In the genomic region with DNA sequence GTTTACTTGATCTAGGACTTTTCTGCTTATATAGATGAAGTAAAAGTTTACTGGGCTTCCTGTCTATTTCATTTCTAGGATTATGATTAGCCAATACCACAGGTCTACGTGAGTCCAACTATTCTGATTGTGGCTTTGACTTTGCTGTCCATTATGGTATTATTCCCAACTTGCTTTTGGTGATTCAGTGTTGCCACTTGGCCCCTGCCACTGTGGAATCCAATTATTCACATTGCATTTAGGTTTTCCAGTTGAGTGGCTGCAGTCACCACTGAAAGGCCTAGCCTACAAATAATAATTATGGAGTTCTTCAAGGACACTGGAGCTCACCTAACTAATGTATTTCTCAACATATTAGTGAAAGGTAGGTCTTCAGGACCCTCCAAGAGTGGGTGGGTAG, we compare ENCODE assay signal across 31 cellular contexts.
"Had no signal": no experiment of that assay in that cellular context is flagged by ENCODE, and none has a peak within 500 bp of the region (broad histone marks: within the 10 kb centered on the region; RNA-seq: fewer than 3 reads in every experiment).

No MANE protein-coding gene starts in this region.

- H3K36me3 ChIP-seq: cardiac muscle cell, MG63, Peyer's patch had no signal

- H3K4me1 ChIP-seq: Peyer's patch had no signal

- H3K27ac ChIP-seq: cardiac muscle cell, Peyer's patch had no signal

- FAIRE-seq: K562 had no signal

- H3K27me3 ChIP-seq: cardiac muscle cell, MG63, Peyer's patch had no signal

- H3K27me3 Mint-ChIP-seq: activated CD4-positive, alpha-beta T cell treated with anti-CD3 and anti-CD28 coated beads, Interleukin-2, amount 10 ng/mL, durations not matched to agents 24 days and 14 days; activated CD8-positive, alpha-beta T cell treated with anti-CD3 and anti-CD28 coated beads for 36 hours; activated T-helper 17 cell treated with anti-CD3 and anti-CD28 coated beads, Interleukin-2, amount 50 U/mL, for 72 hours; central memory CD8-positive, alpha-beta T cell had no signal

- DNase-seq: activated CD4-positive, alpha-beta T cell treated with anti-CD3 and anti-CD28 coated beads, Interleukin-2, amount 10 ng/mL, durations not matched to agents 24 days and 14 days; activated CD4-positive, alpha-beta T cell treated with anti-CD3 and anti-CD28 coated beads, Interleukin-2, amount 50 U/mL, for 4 hours; activated CD8-positive, alpha-beta T cell treated with anti-CD3 and anti-CD28 coated beads for 36 hours; activated effector memory CD4-positive, alpha-beta T cell treated with anti-CD3 and anti-CD28 coated beads, Interleukin-2, amount 50 U/mL, for 16 hours; activated naive CD4-positive, alpha-beta T cell; activated naive CD4-positive, alpha-beta T cell treated with anti-CD3 and anti-CD28 coated beads, Interleukin-2, amount 50 U/mL, for 16 hours; activated naive CD8-positive, alpha-beta T cell treated with anti-CD3 and anti-CD28 coated beads for 36 hours; activated T-cell treated with anti-CD3 and anti-CD28 coated beads, Interleukin-2, amount 50 U/mL, for 1 hour; activated T-cell treated with anti-CD3 and anti-CD28 coated beads, Interleukin-2, amount 50 U/mL, for 72 hours; amniotic stem cell; aorta; MG63; NCI-H1048; NCI-H1105 treated with DMSO at 0.1 percent for 48 hours; NCI-H1436; NCI-H1694; NCI-H1930; NCI-H2081 treated with DMSO at 0.1 percent for 48 hours; NCI-H345; NCI-H524 treated with DMSO at 0.1 percent for 48 hours; PC-3; Peyer's patch; Right ventricle myocardium superior; SW 1271; T-helper 1 cell; T-helper 2 cell; T-helper 9 cell had no signal

- H3K9me3 ChIP-seq: Peyer's patch had no signal

- H3K4me3 Mint-ChIP-seq: activated CD4-positive, alpha-beta T cell treated with anti-CD3 and anti-CD28 coated beads, Interleukin-2, amount 10 ng/mL, durations not matched to agents 24 days and 14 days; activated CD8-positive, alpha-beta T cell treated with anti-CD3 and anti-CD28 coated beads for 36 hours; activated naive CD8-positive, alpha-beta T cell treated with anti-CD3 and anti-CD28 coated beads for 36 hours; activated T-cell treated with anti-CD3 and anti-CD28 coated beads, Interleukin-2, amount 50 U/mL, for 72 hours; activated T-helper 17 cell treated with anti-CD3 and anti-CD28 coated beads, Interleukin-2, amount 50 U/mL, for 72 hours; central memory CD8-positive, alpha-beta T cell had no signal

- H3K36me3 Mint-ChIP-seq: activated naive CD8-positive, alpha-beta T cell treated with anti-CD3 and anti-CD28 coated beads for 36 hours had no signal

- H3K4me3 ChIP-seq: cardiac muscle cell, K562, MG63, Peyer's patch had no signal

- H3K9me3 Mint-ChIP-seq: activated CD4-positive, alpha-beta T cell treated with anti-CD3 and anti-CD28 coated beads, Interleukin-2, amount 10 ng/mL, durations not matched to agents 24 days and 14 days; activated CD8-positive, alpha-beta T cell treated with anti-CD3 and anti-CD28 coated beads for 36 hours; activated naive CD8-positive, alpha-beta T cell treated with anti-CD3 and anti-CD28 coated beads for 36 hours had no signal

- H3K4me1 Mint-ChIP-seq: activated CD4-positive, alpha-beta T cell treated with anti-CD3 and anti-CD28 coated beads, Interleukin-2, amount 10 ng/mL, durations not matched to agents 24 days and 14 days; activated naive CD8-positive, alpha-beta T cell treated with anti-CD3 and anti-CD28 coated beads for 36 hours; activated T-helper 17 cell treated with anti-CD3 and anti-CD28 coated beads, Interleukin-2, amount 50 U/mL, for 72 hours; central memory CD8-positive, alpha-beta T cell had no signal

- H3K27ac Mint-ChIP-seq: activated CD4-positive, alpha-beta T cell treated with anti-CD3 and anti-CD28 coated beads, Interleukin-2, amount 10 ng/mL, durations not matched to agents 24 days and 14 days; activated CD8-positive, alpha-beta T cell treated with anti-CD3 and anti-CD28 coated beads for 36 hours; activated naive CD8-positive, alpha-beta T cell treated with anti-CD3 and anti-CD28 coated beads for 36 hours; activated T-cell treated with anti-CD3 and anti-CD28 coated beads, Interleukin-2, amount 50 U/mL, for 72 hours; activated T-helper 17 cell treated with anti-CD3 and anti-CD28 coated beads, Interleukin-2, amount 50 U/mL, for 72 hours had no signal

- ATAC-seq: activated CD8-positive, alpha-beta T cell treated with anti-CD3 and anti-CD28 coated beads for 36 hours; activated T-cell treated with anti-CD3 and anti-CD28 coated beads, Interleukin-2, amount 50 U/mL, for 72 hours; activated T-helper 17 cell treated with anti-CD3 and anti-CD28 coated beads, Interleukin-2, amount 50 U/mL, for 72 hours; K562; PC-3 had no signal
